12 cellular contexts compared by ENCODE assay signal in the genomic region with DNA sequence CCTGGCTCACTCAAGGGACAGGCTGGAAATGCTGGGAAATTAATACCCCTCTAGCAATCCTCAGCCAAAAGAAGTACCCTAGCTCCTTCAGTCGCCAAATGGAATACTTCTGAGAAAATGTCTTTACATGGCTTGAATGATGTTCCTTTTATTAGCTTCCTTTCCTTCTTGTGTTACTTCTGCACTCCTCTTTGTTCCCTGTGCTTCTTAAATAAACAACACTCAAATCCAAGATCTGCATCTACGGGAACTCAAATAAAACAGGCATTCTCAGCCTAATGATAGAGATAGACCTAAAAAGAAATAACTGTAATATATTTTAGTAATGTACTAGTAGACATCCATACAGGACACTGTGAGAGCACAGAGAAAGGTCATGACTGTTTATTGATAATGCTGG. TPM values are rescaled to one million over a fixed set of nuclear protein-coding genes. Genes with fewer than 3 reads are reported as not detected.
DNase-seq lines count a peak whose midpoint lies in the region; TF ChIP-seq lines count a peak whose summit lies in the region.
"Had no signal": no experiment of that assay in that cellular context is flagged by ENCODE, and none has a peak within 500 bp of the region (broad histone marks: within the 10 kb centered on the region; RNA-seq: fewer than 3 reads in every experiment).

No MANE protein-coding gene starts in this region.

- H3K27ac Mint-ChIP-seq in activated CD4-positive, alpha-beta memory T cell treated with anti-CD3 and anti-CD28 coated beads for 36 hours: no peak overlapping the region

- H3K4me1 ChIP-seq in muscle layer of duodenum (ENCODE audit: control insufficient read depth in 1 of 2, insufficient read depth in 2 of 2, low read length in 2 of 2) (peaks cover 4 to 44% of the 10 kb centered on the region in 2 donors), tibial artery (peaks cover 0 to 56% (median 25%) of the 10 kb centered on the region in 4 donors)
- H3K4me1 ChIP-seq: BLaER1 had no signal

- H3K27me3 ChIP-seq in muscle layer of duodenum (ENCODE audit: low read depth, low read length) (no peaks in the 10 kb centered on the region), tibial artery (no peaks in the 10 kb centered on the region)
- H3K27me3 ChIP-seq: BLaER1, MG63 had no signal

- TF ChIP-seq CTCF in VCaP (conservative IDR thresholded peaks at IDR 0.05) (no peak), tibial artery (IDR thresholded peaks at IDR 0.05) (no peak)

- CTCF ChIA-PET in activated CD4-positive, alpha-beta memory T cell treated with anti-CD3 and anti-CD28 coated beads for 36 hours (lab: Charles Lee): no interaction called here

- no peaks in the 10 kb centered on the region for H3K27me3 Mint-ChIP-seq in activated CD4-positive, alpha-beta memory T cell treated with anti-CD3 and anti-CD28 coated beads for 36 hours

- peaks cover 4% of the 10 kb centered on the region for H3K4me1 Mint-ChIP-seq in activated CD4-positive, alpha-beta memory T cell treated with anti-CD3 and anti-CD28 coated beads for 36 hours (ENCODE audit: low read depth)

- POLR2A ChIA-PET in activated CD4-positive, alpha-beta memory T cell treated with anti-CD3 and anti-CD28 coated beads for 36 hours (lab: Charles Lee): no interaction called here

- intact Hi-C loops in tibial artery (cut with DNase I; ENCODE audit: low total_unique reads) (no loop called here), posterior cingulate gyrus (cut with DNase I) (no loop called here)
- intact Hi-C loops in activated CD4-positive, alpha-beta memory T cell treated with anti-CD3 and anti-CD28 coated beads for 36 hours (cut with micrococcal nuclease): no loop called here

- H3K36me3 ChIP-seq in muscle layer of duodenum (ENCODE audit: control insufficient read depth in 1 of 2, insufficient read depth in 2 of 2, low read length in 2 of 2) (peaks cover 44 to 68% of the 10 kb centered on the region in 2 donors), tibial artery (peaks cover 77 to 100% (median 80%) of the 10 kb centered on the region in 3 donors)
- H3K36me3 ChIP-seq: BLaER1, MG63 had no signal

- peaks cover 4% of the 10 kb centered on the region for H3K9me3 Mint-ChIP-seq in activated CD4-positive, alpha-beta memory T cell treated with anti-CD3 and anti-CD28 coated beads for 36 hours

- DNase-seq in dermis blood vessel endothelial cell (peak; percentile 8), tibial artery (no peak), posterior cingulate gyrus (no peak)
- no peak for DNase-seq in activated CD4-positive, alpha-beta memory T cell treated with anti-CD3 and anti-CD28 coated beads for 36 hours
- no peak for DNase-seq in stimulated activated CD4-positive, alpha-beta T cell treated with anti-CD3 and anti-CD28 coated beads, Interleukin-2, amount 100 ng/mL, for 24 hours
- DNase-seq: KBM-7, MG63, NCI-H1105, NCI-H1694 treated with DMSO at 0.1 percent for 48 hours had no signal

- no peak overlapping the region for H3K4me3 Mint-ChIP-seq in activated CD4-positive, alpha-beta memory T cell treated with anti-CD3 and anti-CD28 coated beads for 36 hours

- H3K27ac ChIP-seq in VCaP (peak overlapping the region; percentile 94), muscle layer of duodenum (ENCODE audit: low read length) (peak overlapping the region; percentile 9), tibial artery (peak overlapping the region; percentile 71 to 72)
- H3K27ac ChIP-seq: BLaER1 had no signal

- no peaks in the 10 kb centered on the region for H3K9me3 ChIP-seq in muscle layer of duodenum (ENCODE audit: control insufficient read depth in 1 of 2, low read length in 2 of 2)
- H3K9me3 ChIP-seq in tibial artery: no peaks in the 10 kb centered on the region
- H3K9me3 ChIP-seq: MG63 had no signal

- H3K36me3 Mint-ChIP-seq in activated CD4-positive, alpha-beta memory T cell treated with anti-CD3 and anti-CD28 coated beads for 36 hours: peaks cover 3% of the 10 kb centered on the region

- H3K4me3 ChIP-seq in muscle layer of duodenum (ENCODE audit: low read depth in 1 of 2, low read length in 2 of 2) (no peak overlapping the region), tibial artery (no peak overlapping the region)
- H3K4me3 ChIP-seq: BLaER1, MG63 had no signal

RNA-seq across cellular contexts. Expression of gene SPARCL1, which starts 36.0 kb away (rescaled TPM):
- 158 and 779 TPM in 2 replicates for total RNA-seq in dermis blood vessel endothelial cell
- not detected for total RNA-seq in activated CD4-positive, alpha-beta memory T cell treated with anti-CD3 and anti-CD28 coated beads for 36 hours

Comparison
In these comparisons a context has a peak if more than half of its experiments do, and no peak if none do; other contexts are left out.
1. H3K27ac ChIP-seq: peak in every context shown above with its lines; median percentile 94 in VCaP; 72 in tibial artery; 9 in muscle layer of duodenum.
2. RNA of gene SPARCL1, which starts 36.0 kb away (total RNA-seq): 158 to 779 TPM in dermis blood vessel endothelial cell; not detected in activated CD4-positive, alpha-beta memory T cell treated with anti-CD3 and anti-CD28 coated beads for 36 hours; every median in the first group is over 100 times any median in the second.